Comparison of ENCODE assay signal across 8 cellular contexts in the genomic region with DNA sequence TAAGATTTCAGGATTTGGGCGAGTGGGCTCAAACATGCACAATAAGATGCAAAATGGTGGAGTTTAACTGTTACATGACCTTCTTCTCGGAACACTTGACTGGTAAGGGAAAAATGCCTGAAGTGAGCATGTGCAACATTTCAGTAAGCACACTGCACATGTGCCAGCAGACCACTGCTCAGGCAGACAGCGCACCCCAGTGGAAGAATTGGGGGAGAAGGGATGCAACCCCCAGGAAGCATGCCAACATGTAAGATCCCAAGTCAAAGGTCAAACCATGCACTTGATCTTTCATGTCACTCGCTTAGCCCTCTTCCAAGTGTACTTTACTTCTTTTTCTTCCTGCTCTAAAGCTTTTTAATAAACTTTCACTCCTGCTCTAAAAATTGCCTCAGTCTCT.
DNase-seq lines count a peak whose midpoint lies in the region; ATAC-seq, FAIRE-seq and TF ChIP-seq lines count a peak whose summit lies in the region.

No MANE protein-coding gene starts in this region.

- no peaks in the 10 kb centered on the region for H3K36me3 ChIP-seq in OCI-LY1 (ENCODE audit: insufficient read depth, low read length)
- H3K36me3 ChIP-seq in osteoblast (ENCODE audit: insufficient read depth, low read length) = no peaks in the 10 kb centered on the region
- no peaks in the 10 kb centered on the region for H3K36me3 ChIP-seq in kidney (ENCODE audit: control insufficient read depth in 1 of 2, insufficient read depth in 2 of 2, low read length in 2 of 2)

- H3K9me3 ChIP-seq in OCI-LY1 (ENCODE audit: low read length) (no peaks in the 10 kb centered on the region), osteoblast (ENCODE audit: low read depth, low read length) (no peaks in the 10 kb centered on the region), kidney (ENCODE audit: control insufficient read depth in 1 of 2, low read length in 2 of 2) (no peaks in the 10 kb centered on the region)

- H4K20me1 ChIP-seq in OCI-LY1 (ENCODE audit: insufficient read depth, low read length) (no peaks in the 10 kb centered on the region), osteoblast (ENCODE audit: insufficient read depth, low read length) (no peaks in the 10 kb centered on the region)

- H3K4me1 ChIP-seq in OCI-LY1 (ENCODE audit: insufficient read depth, low read length, severe bottlenecking) (no peaks in the 10 kb centered on the region), osteoblast (ENCODE audit: insufficient read depth, low read length) (no peaks in the 10 kb centered on the region), kidney (ENCODE audit: control insufficient read depth in 1 of 2, insufficient read depth in 1 of 2, low read depth in 1 of 2, low read length in 2 of 2) (no peaks in the 10 kb centered on the region)

- peak; percentile 82 for ATAC-seq in HG02759 (IDR thresholded peaks at IDR 0.05; ENCODE audit: unreplicated experiment)
- ATAC-seq in activated CD4-positive, CD25-positive, alpha-beta regulatory T cell treated with anti-CD3 and anti-CD28 coated beads, Interleukin-2, amount 50 U/mL, for 24 hours = no peak

- H3K9ac ChIP-seq in OCI-LY1 (ENCODE audit: low read length) (no peak overlapping the region), kidney (ENCODE audit: low read length in 2 of 2) (no peak overlapping the region)

- H3K27me3 ChIP-seq in OCI-LY1 (ENCODE audit: insufficient read depth, low read length) (no peaks in the 10 kb centered on the region), osteoblast (ENCODE audit: insufficient read depth, low read length) (no peaks in the 10 kb centered on the region)

- no peak overlapping the region for H2AFZ ChIP-seq in OCI-LY1 (ENCODE audit: low read length)
- H2AFZ ChIP-seq in osteoblast (ENCODE audit: low read length) = no peak overlapping the region

- peak; percentile 72 for TF ChIP-seq CTCF in OCI-LY1 (IDR thresholded peaks at IDR 0.05; ENCODE audit: low read length)
- peak; percentile 31 for TF ChIP-seq CTCF in fibroblast of the aortic adventitia (IDR thresholded peaks at IDR 0.05; ENCODE audit: insufficient read depth, low read length)
- TF ChIP-seq CTCF in osteoblast (IDR thresholded peaks at IDR 0.05; ENCODE audit: extremely low read depth, low read depth, low read length) = no peak
- TF ChIP-seq CTCF in kidney (IDR thresholded peaks at IDR 0.05; ENCODE audit: borderline replicate concordance, extremely low read depth, insufficient read depth) = no peak

- no peaks in the 10 kb centered on the region for H3K9me2 ChIP-seq in OCI-LY1 (ENCODE audit: low read depth, low read length)

- no peaks in the 10 kb centered on the region for H3F3A ChIP-seq in OCI-LY1 (ENCODE audit: insufficient read depth, low read length)

- no peak for FAIRE-seq in kidney (lab: Jason Lieb, UNC)

- intact Hi-C loops in kidney (cut with DNase I) = no loop called here

- H3K4me3 ChIP-seq in OCI-LY1 (ENCODE audit: low read depth, low read length, poor library complexity, severe bottlenecking) = no peak overlapping the region
- H3K4me3 ChIP-seq in fibroblast of the aortic adventitia (ENCODE audit: low read depth, low read length) = no peak overlapping the region
- no peak overlapping the region for H3K4me3 ChIP-seq in osteoblast (ENCODE audit: insufficient read depth, low read length)
- H3K4me3 ChIP-seq in kidney (ENCODE audit: low read length in 2 of 2) = no peak overlapping the region

- DNase-seq in NCI-H82 (lab: John Stamatoyannopoulos, UW) (peak; percentile 71), NCI-H82 treated with DMSO at 0.1 percent for 48 hours (lab: John Stamatoyannopoulos, UW; ENCODE audit: unreplicated experiment) (no peak), fibroblast of the aortic adventitia (ENCODE audit: low read depth) (peak; percentile 8), osteoblast (ENCODE audit: insufficient read length, low spot score, missing footprints) (no peak), kidney (no peak)

- H3K79me2 ChIP-seq in OCI-LY1 (ENCODE audit: insufficient read depth, low read length) (no peaks in the 10 kb centered on the region), osteoblast (ENCODE audit: insufficient read depth, low read length) (no peaks in the 10 kb centered on the region)

- H3K27ac ChIP-seq in OCI-LY1 (ENCODE audit: low read depth, low read length, poor library complexity, severe bottlenecking) = no peak overlapping the region
- no peak overlapping the region for H3K27ac ChIP-seq in osteoblast (ENCODE audit: low read depth, low read length)
- H3K27ac ChIP-seq in kidney (ENCODE audit: low read depth in 2 of 2, low read length in 2 of 2) = no peak overlapping the region

- H3K4me2 ChIP-seq in OCI-LY1 (ENCODE audit: low read length) (peak overlapping the region; percentile 6; the same call in 1 of the 2 replicates), osteoblast (ENCODE audit: insufficient read depth, low read length) (no peak overlapping the region)

Comparison
In these comparisons a context has a peak if more than half of its experiments do, and no peak if none do; other contexts are left out.
1. DNase-seq: peak in NCI-H82 (single experiment) and fibroblast of the aortic adventitia (single experiment); none in NCI-H82 treated with DMSO at 0.1 percent for 48 hours (single experiment), osteoblast (single experiment) and kidney (single experiment).
2. CTCF ChIP-seq: peak in OCI-LY1 (single experiment) and fibroblast of the aortic adventitia (single experiment); none in osteoblast (single experiment) and kidney (single experiment).